In genomic region chr2:156511803-156512202, GRCh38 we compare ENCODE assay signal across 18 cellular contexts.
DNase-seq lines count a peak whose midpoint lies in the region; ATAC-seq, FAIRE-seq and TF ChIP-seq lines count a peak whose summit lies in the region.
"Had no signal": no experiment of that assay in that cellular context is flagged by ENCODE, and none has a peak within 500 bp of the region (broad histone marks: within the 10 kb centered on the region; RNA-seq: fewer than 3 reads in every experiment).

No MANE protein-coding gene starts in this region.

- DNase-seq in GM12891 (ENCODE audit: insufficient read length, low spot score) (no peak), DMS153 (lab: John Stamatoyannopoulos, UW) (no peak), NCI-H1417 treated with DMSO at 0.1 percent for 48 hours (lab: John Stamatoyannopoulos, UW) (no peak), posterior vena cava (ENCODE audit: low spot score) (no peak)
- DNase-seq in T-helper 2 cell treated with Interferon-gamma antibody and Interleukin-4, amounts not matched to agents 5 μg/mL and 100 μg/mL, for 36 hours (ENCODE audit: low spot score): no peak
- DNase-seq: activated CD4-positive, alpha-beta T cell treated with anti-CD3 and anti-CD28 coated beads for 1 hour; activated T-cell treated with anti-CD3 and anti-CD28 coated beads, Interleukin-2, amount 50 U/mL, for 48 hours; adrenal gland; colonic mucosa; hippocampal formation; left ventricle myocardium inferior; naive thymus-derived CD4-positive, alpha-beta T cell had no signal

- no peak overlapping the region for H3K4me3 Mint-ChIP-seq in T-helper 2 cell treated with Interferon-gamma antibody and Interleukin-4, amounts not matched to agents 5 μg/mL and 100 μg/mL, for 36 hours
- H3K4me3 Mint-ChIP-seq: naive thymus-derived CD4-positive, alpha-beta T cell; T-helper 1 cell treated with Interleukin-12 subunit alpha and Interleukin-12 subunit beta and Interleukin-4 antibody, amounts not matched to agents 30 μg/mL and 1 μg/mL, for 36 hours; type B pancreatic cell had no signal

- H3K9me3 Mint-ChIP-seq in T-helper 2 cell treated with Interferon-gamma antibody and Interleukin-4, amounts not matched to agents 5 μg/mL and 100 μg/mL, for 36 hours: no peaks in the 10 kb centered on the region
- H3K9me3 Mint-ChIP-seq: naive thymus-derived CD4-positive, alpha-beta T cell; T-helper 1 cell treated with Interleukin-12 subunit alpha and Interleukin-12 subunit beta and Interleukin-4 antibody, amounts not matched to agents 30 μg/mL and 1 μg/mL, for 36 hours; type B pancreatic cell had no signal

- H3K27me3 Mint-ChIP-seq in T-helper 2 cell treated with Interferon-gamma antibody and Interleukin-4, amounts not matched to agents 5 μg/mL and 100 μg/mL, for 36 hours (ENCODE audit: low read depth): no peaks in the 10 kb centered on the region
- H3K27me3 Mint-ChIP-seq: naive thymus-derived CD4-positive, alpha-beta T cell; type B pancreatic cell had no signal

- peaks cover 26% of the 10 kb centered on the region for H3K36me3 Mint-ChIP-seq in T-helper 2 cell treated with Interferon-gamma antibody and Interleukin-4, amounts not matched to agents 5 μg/mL and 100 μg/mL, for 36 hours (ENCODE audit: low read depth)

- intact Hi-C loops in posterior vena cava (cut with DNase I): no loop called here

- ATAC-seq in GM19397 (IDR thresholded peaks at IDR 0.05; ENCODE audit: unreplicated experiment): peak; percentile 61
- ATAC-seq in HG02610 (IDR thresholded peaks at IDR 0.05; ENCODE audit: unreplicated experiment): peak; percentile 47
- ATAC-seq in HG03280 (IDR thresholded peaks at IDR 0.05; ENCODE audit: unreplicated experiment): peak; percentile 58
- ATAC-seq: A549; naive thymus-derived CD4-positive, alpha-beta T cell had no signal

- no peak for FAIRE-seq in GM12891 (lab: Jason Lieb, UNC)
- FAIRE-seq: A549 had no signal

- no peak overlapping the region for H3K27ac Mint-ChIP-seq in T-helper 2 cell treated with Interferon-gamma antibody and Interleukin-4, amounts not matched to agents 5 μg/mL and 100 μg/mL, for 36 hours
- H3K27ac Mint-ChIP-seq: T-helper 1 cell treated with Interleukin-12 subunit alpha and Interleukin-12 subunit beta and Interleukin-4 antibody, amounts not matched to agents 30 μg/mL and 1 μg/mL, for 36 hours; type B pancreatic cell had no signal

- no peaks in the 10 kb centered on the region for H3K4me1 Mint-ChIP-seq in T-helper 2 cell treated with Interferon-gamma antibody and Interleukin-4, amounts not matched to agents 5 μg/mL and 100 μg/mL, for 36 hours (ENCODE audit: low read depth)

- no peak for TF ChIP-seq POLR2A in GM12891 (IDR thresholded peaks at IDR 0.05; ENCODE audit: low read depth, low read length)

TF ChIP-seq in GM12891, 5 proteins besides CTCF, POLR2A, EP300 and RAD21:
- TF ChIP-seq SPI1 (IDR thresholded peaks at IDR 0.05; ENCODE audit: low read depth, low read length) (peak; percentile 53), PAX5 (IDR thresholded peaks at IDR 0.05; ENCODE audit: insufficient read depth, low read length, severe bottlenecking) (no peak)
